Comparison of ENCODE assay signal across 8 cellular contexts in the genomic region with DNA sequence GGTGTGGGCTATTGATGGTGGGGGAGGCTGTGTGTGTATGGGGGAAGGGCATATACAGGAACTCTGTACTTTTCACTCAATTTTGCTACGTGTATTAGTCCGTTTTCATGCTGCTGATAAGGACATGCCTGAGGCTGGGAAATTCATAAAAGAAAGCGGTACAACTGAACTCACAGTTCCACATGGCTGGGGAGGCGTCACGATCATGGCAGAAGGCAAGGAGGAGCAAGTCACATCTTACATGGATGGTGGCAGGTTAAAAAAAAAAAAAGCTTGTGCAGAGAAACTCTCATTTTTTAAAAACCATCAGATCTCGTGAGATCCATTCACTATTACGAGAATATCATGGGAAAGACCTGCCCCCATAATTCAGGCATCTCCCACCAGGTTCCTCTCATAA.
"Had no signal": no experiment of that assay in that cellular context is flagged by ENCODE, and none has a peak within 500 bp of the region (broad histone marks: within the 10 kb centered on the region; RNA-seq: fewer than 3 reads in every experiment).

No MANE protein-coding gene starts in this region.

- FAIRE-seq: G401.6, GM12878, GM12891, GM12892, GM18507, GM19239 had no signal

- H3K4me3 ChIP-seq: GM12878 had no signal

- ATAC-seq: GM12878 had no signal

- DNase-seq: GDM1, GF-D8 had no signal
